1 cellular context compared by ENCODE assay signal in the genomic region with DNA sequence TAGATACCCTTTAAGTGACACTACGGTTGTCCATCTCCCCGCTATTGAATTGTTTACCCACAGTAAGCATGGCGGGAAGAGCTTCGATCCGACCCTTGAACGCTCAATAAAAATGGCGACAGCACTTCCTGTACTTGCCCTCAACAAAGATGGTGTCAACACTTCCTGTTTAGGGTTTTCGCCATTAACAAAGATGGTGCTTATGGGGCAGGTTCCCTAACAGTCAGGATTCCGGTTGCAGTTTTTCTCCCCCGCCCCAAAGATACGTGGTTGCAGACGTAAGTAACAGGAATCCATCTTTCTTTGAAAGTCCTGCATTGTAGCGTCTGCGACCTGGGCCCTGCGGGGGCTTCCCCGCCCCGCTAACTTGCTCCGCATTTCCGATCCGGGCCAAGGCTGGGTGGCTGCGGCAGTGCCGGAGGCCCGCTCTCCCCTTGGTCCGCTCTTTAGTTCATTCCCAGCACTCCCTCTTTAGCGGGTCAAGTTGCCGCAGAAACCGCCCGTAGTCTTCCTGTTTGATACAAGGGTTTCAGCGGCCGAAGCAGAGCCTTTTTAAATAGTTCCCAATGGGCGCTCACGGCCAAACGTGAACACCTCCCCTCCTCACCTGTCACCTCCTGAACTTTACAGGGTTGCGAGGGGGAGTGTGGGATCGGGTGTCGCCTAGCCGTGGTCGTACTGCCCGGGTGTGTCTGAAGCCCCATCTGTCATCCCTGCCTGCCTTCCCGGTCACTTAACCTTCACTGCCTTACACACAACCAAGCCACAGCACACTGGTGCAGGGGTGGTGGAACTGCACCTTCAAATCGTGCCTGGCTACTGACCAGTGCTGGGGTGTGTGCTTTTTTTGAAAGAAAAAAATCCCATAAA.
A peak's percentile ranks its signal among the peaks of the same experiment; 100 is the strongest.
TF ChIP-seq lines count a peak whose summit lies in the region.

CRADD (plus strand) TSS at position 181 of the 870 bp plus-strand sequence.

TF ChIP-seq in K562, 482 proteins besides CTCF, POLR2A, EP300 and RAD21 (continued from another document and continues in another):
- TF ChIP-seq, protein P1, sequence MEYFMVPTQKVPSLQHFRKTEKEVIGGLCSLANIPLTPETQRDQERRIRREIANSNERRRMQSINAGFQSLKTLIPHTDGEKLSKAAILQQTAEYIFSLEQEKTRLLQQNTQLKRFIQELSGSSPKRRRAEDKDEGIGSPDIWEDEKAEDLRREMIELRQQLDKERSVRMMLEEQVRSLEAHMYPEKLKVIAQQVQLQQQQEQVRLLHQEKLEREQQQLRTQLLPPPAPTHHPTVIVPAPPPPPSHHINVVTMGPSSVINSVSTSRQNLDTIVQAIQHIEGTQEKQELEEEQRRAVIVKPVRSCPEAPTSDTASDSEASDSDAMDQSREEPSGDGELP (CRISPR knock-in tag; IDR thresholded peaks at IDR 0.05; ENCODE audit: borderline replicate concordance) = peak; percentile 53; the same call in 1 of the 2 replicates
- TF ChIP-seq, protein P2, sequence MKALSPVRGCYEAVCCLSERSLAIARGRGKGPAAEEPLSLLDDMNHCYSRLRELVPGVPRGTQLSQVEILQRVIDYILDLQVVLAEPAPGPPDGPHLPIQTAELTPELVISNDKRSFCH (CRISPR knock-in tag; IDR thresholded peaks at IDR 0.05) = no peak
- TF ChIP-seq, protein P2 (tag; IDR thresholded peaks at IDR 0.05) = peak; percentile 72
- peak; percentile 93 to 94 for TF ChIP-seq FOXK2 (conservative IDR thresholded peaks at IDR 0.05 in 1 of 2, IDR thresholded peaks at IDR 0.05 in 1 of 2; ENCODE audit: low read depth in 2 of 2)
- TF ChIP-seq SRSF1 (IDR thresholded peaks at IDR 0.05; ENCODE audit: low read depth, low read length) = no peak
- TF ChIP-seq BMI1 (IDR thresholded peaks at IDR 0.05; ENCODE audit: low read length) = no peak
- 0 out of 2 replicates have a peak, but pooled peaks have one; percentile 21 for TF ChIP-seq BCOR (IDR thresholded peaks at IDR 0.05)
- TF ChIP-seq MECOM (CRISPR knock-in tag; IDR thresholded peaks at IDR 0.05) = 0 out of 2 replicates have a peak, but pooled peaks have one; percentile 43
- TF ChIP-seq ZKSCAN1 (IDR thresholded peaks at IDR 0.05; ENCODE audit: low read depth, low read length) = no peak
- peak; percentile 68; the same call in 1 of the 2 replicates for TF ChIP-seq FOXJ2 (tag; IDR thresholded peaks at IDR 0.05)
- peak; percentile 87 for TF ChIP-seq RBM39 (optimal IDR thresholded peaks at IDR 0.05; ENCODE audit: low read depth, low read length)
- peak; percentile 11; the same call in 1 of the 2 replicates for TF ChIP-seq L3MBTL2 (IDR thresholded peaks at IDR 0.05)
- TF ChIP-seq ARID3A (IDR thresholded peaks at IDR 0.05; ENCODE audit: borderline replicate concordance, low read depth, low read length) = 0 out of 2 replicates have a peak, but pooled peaks have one; percentile 16
- no peak for TF ChIP-seq TGIF2 (CRISPR knock-in tag; IDR thresholded peaks at IDR 0.05)
- peak; percentile 77 for TF ChIP-seq TAF7 (tag; IDR thresholded peaks at IDR 0.05)
- peak; percentile 72 for TF ChIP-seq VEZF1 (CRISPR knock-in tag; IDR thresholded peaks at IDR 0.05)
- peak; percentile 15; the same call in 1 of the 2 replicates for TF ChIP-seq TRIM28 (IDR thresholded peaks at IDR 0.05)
- peak; percentile 50; the same call in 1 of the 2 replicates for TF ChIP-seq MBD2 (IDR thresholded peaks at IDR 0.05; ENCODE audit: borderline replicate concordance, low read depth)
- TF ChIP-seq FOXP4 (CRISPR knock-in tag; IDR thresholded peaks at IDR 0.05; ENCODE audit: borderline replicate concordance) = no peak
- TF ChIP-seq NR2C1 (IDR thresholded peaks at IDR 0.05) = peak; percentile 96
- peak; percentile 99 for TF ChIP-seq NR2C1 (tag; IDR thresholded peaks at IDR 0.05)
- peak; percentile 81 for TF ChIP-seq CHD1 (IDR thresholded peaks at IDR 0.05; ENCODE audit: low read length)
- no peak for TF ChIP-seq CBFA2T3 (IDR thresholded peaks at IDR 0.05)
- peak; percentile 18; the same call in 1 of the 2 replicates for TF ChIP-seq ZBTB17 (CRISPR knock-in tag; IDR thresholded peaks at IDR 0.05)
- TF ChIP-seq, protein P3, sequence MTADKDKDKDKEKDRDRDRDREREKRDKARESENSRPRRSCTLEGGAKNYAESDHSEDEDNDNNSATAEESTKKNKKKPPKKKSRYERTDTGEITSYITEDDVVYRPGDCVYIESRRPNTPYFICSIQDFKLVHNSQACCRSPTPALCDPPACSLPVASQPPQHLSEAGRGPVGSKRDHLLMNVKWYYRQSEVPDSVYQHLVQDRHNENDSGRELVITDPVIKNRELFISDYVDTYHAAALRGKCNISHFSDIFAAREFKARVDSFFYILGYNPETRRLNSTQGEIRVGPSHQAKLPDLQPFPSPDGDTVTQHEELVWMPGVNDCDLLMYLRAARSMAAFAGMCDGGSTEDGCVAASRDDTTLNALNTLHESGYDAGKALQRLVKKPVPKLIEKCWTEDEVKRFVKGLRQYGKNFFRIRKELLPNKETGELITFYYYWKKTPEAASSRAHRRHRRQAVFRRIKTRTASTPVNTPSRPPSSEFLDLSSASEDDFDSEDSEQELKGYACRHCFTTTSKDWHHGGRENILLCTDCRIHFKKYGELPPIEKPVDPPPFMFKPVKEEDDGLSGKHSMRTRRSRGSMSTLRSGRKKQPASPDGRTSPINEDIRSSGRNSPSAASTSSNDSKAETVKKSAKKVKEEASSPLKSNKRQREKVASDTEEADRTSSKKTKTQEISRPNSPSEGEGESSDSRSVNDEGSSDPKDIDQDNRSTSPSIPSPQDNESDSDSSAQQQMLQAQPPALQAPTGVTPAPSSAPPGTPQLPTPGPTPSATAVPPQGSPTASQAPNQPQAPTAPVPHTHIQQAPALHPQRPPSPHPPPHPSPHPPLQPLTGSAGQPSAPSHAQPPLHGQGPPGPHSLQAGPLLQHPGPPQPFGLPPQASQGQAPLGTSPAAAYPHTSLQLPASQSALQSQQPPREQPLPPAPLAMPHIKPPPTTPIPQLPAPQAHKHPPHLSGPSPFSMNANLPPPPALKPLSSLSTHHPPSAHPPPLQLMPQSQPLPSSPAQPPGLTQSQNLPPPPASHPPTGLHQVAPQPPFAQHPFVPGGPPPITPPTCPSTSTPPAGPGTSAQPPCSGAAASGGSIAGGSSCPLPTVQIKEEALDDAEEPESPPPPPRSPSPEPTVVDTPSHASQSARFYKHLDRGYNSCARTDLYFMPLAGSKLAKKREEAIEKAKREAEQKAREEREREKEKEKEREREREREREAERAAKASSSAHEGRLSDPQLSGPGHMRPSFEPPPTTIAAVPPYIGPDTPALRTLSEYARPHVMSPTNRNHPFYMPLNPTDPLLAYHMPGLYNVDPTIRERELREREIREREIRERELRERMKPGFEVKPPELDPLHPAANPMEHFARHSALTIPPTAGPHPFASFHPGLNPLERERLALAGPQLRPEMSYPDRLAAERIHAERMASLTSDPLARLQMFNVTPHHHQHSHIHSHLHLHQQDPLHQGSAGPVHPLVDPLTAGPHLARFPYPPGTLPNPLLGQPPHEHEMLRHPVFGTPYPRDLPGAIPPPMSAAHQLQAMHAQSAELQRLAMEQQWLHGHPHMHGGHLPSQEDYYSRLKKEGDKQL (CRISPR knock-in tag; IDR thresholded peaks at IDR 0.05; ENCODE audit: borderline replicate concordance) = no peak
- peak; percentile 53 for TF ChIP-seq MTA3 (IDR thresholded peaks at IDR 0.05; ENCODE audit: borderline replicate concordance)
- TF ChIP-seq ELF2 (CRISPR knock-in tag; IDR thresholded peaks at IDR 0.05) = peak; percentile 89
- TF ChIP-seq BDP1 (IDR thresholded peaks at IDR 0.05; ENCODE audit: insufficient read depth, insufficient read length) = no peak
- peak; percentile 8 to 68; a peak in 1 of 4 replicates for TF ChIP-seq TEAD1 (CRISPR knock-in tag; IDR thresholded peaks at IDR 0.05)
- TF ChIP-seq PURB (CRISPR knock-in tag; IDR thresholded peaks at IDR 0.05; ENCODE audit: low read depth) = no peak
- peak; percentile 86; the same call in 1 of the 2 replicates for TF ChIP-seq DIDO1 (tag; IDR thresholded peaks at IDR 0.05; ENCODE audit: low read depth)
- TF ChIP-seq PKNOX1 (IDR thresholded peaks at IDR 0.05) = peak; percentile 56
- TF ChIP-seq ZNF57 (CRISPR knock-in tag; IDR thresholded peaks at IDR 0.05) = 0 out of 2 replicates have a peak, but pooled peaks have one; percentile 19
- TF ChIP-seq GTF2E2 (tag; IDR thresholded peaks at IDR 0.05) = peak; percentile 88
- 0 out of 2 replicates have a peak, but pooled peaks have one; percentile 41 for TF ChIP-seq HOXB6 (CRISPR knock-in tag; IDR thresholded peaks at IDR 0.05; ENCODE audit: borderline replicate concordance)
- no peak for TF ChIP-seq RBM22 (IDR thresholded peaks at IDR 0.05; ENCODE audit: low read depth, low read length, poor library complexity, severe bottlenecking)
- no peak for TF ChIP-seq ZNF3 (CRISPR knock-in tag; IDR thresholded peaks at IDR 0.05)
- TF ChIP-seq CREM (IDR thresholded peaks at IDR 0.05; ENCODE audit: low read depth) = peak; percentile 89
- TF ChIP-seq MIER1 (IDR thresholded peaks at IDR 0.05; ENCODE audit: low read depth) = peak; percentile 51; the same call in 1 of the 2 replicates
- no peak for TF ChIP-seq POLR3A (IDR thresholded peaks at IDR 0.05; ENCODE audit: borderline replicate concordance, extremely low read depth, insufficient read depth, insufficient read length)
